Comparison of ENCODE assay signal across 9 cellular contexts in genomic region chr14:20697273-20698017, GRCh38. TPM values are rescaled to one million over a fixed set of nuclear protein-coding genes. Genes with fewer than 3 reads are reported as not detected.
A peak's percentile ranks its signal among the peaks of the same experiment; 100 is the strongest.
DNase-seq lines count a peak whose midpoint lies in the region; ATAC-seq, FAIRE-seq and TF ChIP-seq lines count a peak whose summit lies in the region.
"Had no signal": no experiment of that assay in that cellular context is flagged by ENCODE, and none has a peak within 500 bp of the region (broad histone marks: within the 10 kb centered on the region; RNA-seq: fewer than 3 reads in every experiment).

No MANE protein-coding gene starts in this region.

- peak; percentile 87 for TF ChIP-seq CTCF in foreskin keratinocyte (conservative IDR thresholded peaks at IDR 0.05)
- peak; percentile 78 for TF ChIP-seq CTCF in osteocyte (IDR thresholded peaks at IDR 0.05)

- ATAC-seq in HG03354 (IDR thresholded peaks at IDR 0.05; ENCODE audit: poor library complexity, severe bottlenecking, unreplicated experiment) (peak; percentile 64), foreskin keratinocyte (peak; percentile 95), HG02571 (IDR thresholded peaks at IDR 0.05; ENCODE audit: unreplicated experiment) (no peak)
- ATAC-seq in activated T-helper 17 cell treated with anti-CD3 and anti-CD28 coated beads, Interleukin-2, amount 50 U/mL, for 72 hours (replicated peaks) = peak; percentile 85

- H3K27ac Mint-ChIP-seq in activated T-helper 17 cell treated with anti-CD3 and anti-CD28 coated beads, Interleukin-2, amount 50 U/mL, for 72 hours = no peak overlapping the region
- no peak overlapping the region for H3K27ac Mint-ChIP-seq in osteocyte (ENCODE audit: unreplicated experiment)

- no peaks in the 10 kb centered on the region for H3K27me3 Mint-ChIP-seq in activated T-helper 17 cell treated with anti-CD3 and anti-CD28 coated beads, Interleukin-2, amount 50 U/mL, for 72 hours
- no peaks in the 10 kb centered on the region for H3K27me3 Mint-ChIP-seq in osteocyte (ENCODE audit: unreplicated experiment)

- H3K4me1 ChIP-seq in foreskin keratinocyte = no peaks in the 10 kb centered on the region

- no peak overlapping the region for H3K4me3 Mint-ChIP-seq in activated T-helper 17 cell treated with anti-CD3 and anti-CD28 coated beads, Interleukin-2, amount 50 U/mL, for 72 hours
- no peak overlapping the region for H3K4me3 Mint-ChIP-seq in osteocyte (ENCODE audit: unreplicated experiment)

- no peaks in the 10 kb centered on the region for H3K36me3 Mint-ChIP-seq in activated T-helper 17 cell treated with anti-CD3 and anti-CD28 coated beads, Interleukin-2, amount 50 U/mL, for 72 hours (ENCODE audit: low read depth)
- peaks cover 10% of the 10 kb centered on the region for H3K36me3 Mint-ChIP-seq in osteocyte (ENCODE audit: unreplicated experiment)

- no peaks in the 10 kb centered on the region for H3K9me3 Mint-ChIP-seq in activated T-helper 17 cell treated with anti-CD3 and anti-CD28 coated beads, Interleukin-2, amount 50 U/mL, for 72 hours
- H3K9me3 Mint-ChIP-seq in osteocyte (ENCODE audit: unreplicated experiment) = no peaks in the 10 kb centered on the region

- H3K27ac ChIP-seq in foreskin keratinocyte = no peak overlapping the region

- peak; percentile 6 for DNase-seq in DMS153 treated with DMSO at 0.1 percent for 48 hours (lab: John Stamatoyannopoulos, UW; ENCODE audit: unreplicated experiment)
- peak; percentile 57 for DNase-seq in RPMI7951 (ENCODE audit: low read depth)
- peak; percentile 44 to 69 for DNase-seq in foreskin keratinocyte
- DNase-seq in osteocyte (ENCODE audit: extremely low spot score, unreplicated experiment) = no peak
- peak; percentile 74 for DNase-seq in urothelium cell line (ENCODE audit: low spot score)

- H3K27me3 ChIP-seq in foreskin keratinocyte = no peaks in the 10 kb centered on the region

- no peaks in the 10 kb centered on the region for H3K4me1 Mint-ChIP-seq in activated T-helper 17 cell treated with anti-CD3 and anti-CD28 coated beads, Interleukin-2, amount 50 U/mL, for 72 hours
- H3K4me1 Mint-ChIP-seq in osteocyte (ENCODE audit: unreplicated experiment) = no peaks in the 10 kb centered on the region

- peak; percentile 94 for FAIRE-seq in urothelium cell line (lab: Jason Lieb, UNC)

RNA-seq across cellular contexts. Expression of gene ANG, which starts 8.9 kb away (rescaled TPM):
- 6.3 and 7.4 TPM in 2 replicates for total RNA-seq in RPMI7951 (2014; rRNA removed; shearing (Covaris generic))
- total RNA-seq in activated T-helper 17 cell treated with anti-CD3 and anti-CD28 coated beads, Interleukin-2, amount 50 U/mL, for 72 hours = 10 to 100 TPM in 1 of 2 donors, 1 to 10 TPM in 1; 3.6 to 11.1 TPM
- total RNA-seq in foreskin keratinocyte (4.4 and 6.0 TPM in 2 replicates), osteocyte (7.4 and 8.6 TPM in 2 replicates)
- polyA plus RNA-seq in foreskin keratinocyte = 3.9 and 7.1 TPM in 2 replicates

RNA-seq across cellular contexts. Expression of gene RNASE4, which starts 13.1 kb away (rescaled TPM):
- 8.1 and 14.2 TPM in 2 replicates for total RNA-seq in RPMI7951 (2014; rRNA removed; shearing (Covaris generic))
- 1 to 10 TPM; 1.0 to 6.1 TPM for total RNA-seq in activated T-helper 17 cell treated with anti-CD3 and anti-CD28 coated beads, Interleukin-2, amount 50 U/mL, for 72 hours
- 3.3 and 6.5 TPM in 2 replicates for total RNA-seq in foreskin keratinocyte
- polyA plus RNA-seq in foreskin keratinocyte = 3.0 and 5.5 TPM in 2 replicates
- total RNA-seq in osteocyte = 17.2 and 17.8 TPM in 2 replicates

RNA-seq across cellular contexts. Expression of gene EDDM3A, which starts 48.2 kb away (rescaled TPM):
- not detected in 2 replicates for total RNA-seq in RPMI7951 (2014; rRNA removed; shearing (Covaris generic))
- not detected for total RNA-seq in activated T-helper 17 cell treated with anti-CD3 and anti-CD28 coated beads, Interleukin-2, amount 50 U/mL, for 72 hours
- total RNA-seq in foreskin keratinocyte = not detected in 2 replicates
- not detected in 2 replicates for polyA plus RNA-seq in foreskin keratinocyte
- total RNA-seq in osteocyte = not detected in 2 replicates
- polyA plus RNA-seq: adipose tissue had no signal

RNA-seq across cellular contexts. Expression of gene OR6S1, which starts 56.0 kb away (rescaled TPM):
- total RNA-seq in RPMI7951 (2014; rRNA removed; shearing (Covaris generic)) = not detected in 2 replicates
- not detected for total RNA-seq in activated T-helper 17 cell treated with anti-CD3 and anti-CD28 coated beads, Interleukin-2, amount 50 U/mL, for 72 hours
- total RNA-seq in foreskin keratinocyte = not detected in 2 replicates
- not detected in 2 replicates for polyA plus RNA-seq in foreskin keratinocyte
- not detected in 2 replicates for total RNA-seq in osteocyte
- polyA plus RNA-seq: adipose tissue had no signal
